ENCODE assay signal across 17 cellular contexts in genomic region chr3:123409443-123410148, GRCh38. TPM values are rescaled to one million over a fixed set of nuclear protein-coding genes. Genes with fewer than 3 reads are reported as not detected.
DNase-seq lines count a peak whose midpoint lies in the region; ATAC-seq, FAIRE-seq and TF ChIP-seq lines count a peak whose summit lies in the region.
"Had no signal": no experiment of that assay in that cellular context is flagged by ENCODE, and none has a peak within 500 bp of the region (broad histone marks: within the 10 kb centered on the region; RNA-seq: fewer than 3 reads in every experiment).

No MANE protein-coding gene starts in this region.

- peaks cover 11 to 67% (median 45%) of the 10 kb centered on the region in 4 donors for H3K4me1 ChIP-seq in stomach
- H3K4me1 ChIP-seq: HAP-1, parathyroid adenoma had no signal

- H3K9me3 ChIP-seq in stomach, result no peaks in the 10 kb centered on the region
- H3K9me3 ChIP-seq: HAP-1 had no signal

- TF ChIP-seq EP300 in stomach (IDR thresholded peaks at IDR 0.05), result no peak

- no peaks in the 10 kb centered on the region for H3K27me3 ChIP-seq in stomach

- no peaks in the 10 kb centered on the region for H3K36me3 ChIP-seq in stomach
- H3K36me3 ChIP-seq: HAP-1 had no signal

- intact Hi-C loops in left ventricle myocardium superior (cut with micrococcal nuclease), result no loop called here
- intact Hi-C loops in stomach (cut with DNase I; ENCODE audit: low total_unique reads), result no loop called here

- no peak for FAIRE-seq in D721Med (lab: Jason Lieb, UNC)
- FAIRE-seq: GM12878, K562 had no signal

- DNase-seq in DMS153 (lab: John Stamatoyannopoulos, UW) (peak; percentile 39), DMS153 treated with DMSO at 0.1 percent for 48 hours (lab: John Stamatoyannopoulos, UW; ENCODE audit: unreplicated experiment) (no peak), NCI-H69 (lab: John Stamatoyannopoulos, UW) (peak; percentile 86), left ventricle myocardium superior (peak; percentile 11), stomach (no peak), dermis blood vessel endothelial cell (no peak), D721Med (ENCODE audit: insufficient read length, low spot score) (no peak)
- DNase-seq: activated CD8-positive, alpha-beta memory T cell treated with anti-CD3 and anti-CD28 coated beads, Interleukin-2, amount 50 U/mL, for 48 hours; foreskin melanocyte; RPMI8226 had no signal

- TF ChIP-seq POLR2A in stomach (IDR thresholded peaks at IDR 0.05), result no peak

- ATAC-seq in left ventricle myocardium superior, result no peak
- no peak for ATAC-seq in GM18867 (IDR thresholded peaks at IDR 0.05; ENCODE audit: unreplicated experiment)
- ATAC-seq: GM12878, K562 had no signal

- H3K4me3 ChIP-seq in stomach, result no peak overlapping the region
- H3K4me3 ChIP-seq: GM12878, HAP-1, K562, lung had no signal

- H3K27ac ChIP-seq in stomach, result peak overlapping the region in 4 of 5 donors; percentile 38 to 89 (median 82)
- H3K27ac ChIP-seq: 22Rv1, parathyroid adenoma had no signal

- 17 to 29% (median 23%) methylated on average over 5 of the region's 5 CpGs for WGBS in stomach, 5 donors

- TF ChIP-seq CTCF in stomach (IDR thresholded peaks at IDR 0.05), result no peak
- no peak for TF ChIP-seq CTCF in D721Med (IDR thresholded peaks at IDR 0.05; ENCODE audit: insufficient read depth, missing control alignments)

RNA-seq across cellular contexts. Expression of gene ADCY5, which starts 39.3 kb away (rescaled TPM):
- 273 TPM for total RNA-seq in left ventricle myocardium superior
- 10 to 100 TPM in 4 of 5 donors, 1 to 10 TPM in 1; 6.1 to 79.9 (median 28.3) TPM for total RNA-seq in stomach
- polyA plus RNA-seq in stomach, result 10 to 100 TPM in 1 of 3 donors, 1 to 10 TPM in 2; 1.8 to 13.1 (median 2.7) TPM
- total RNA-seq in dermis blood vessel endothelial cell, result 0.17 and 1.3 TPM in 2 replicates
- total RNA-seq: GM12878, K562 had no signal

Comparison
In these comparisons a context has a peak if more than half of its experiments do, and no peak if none do; other contexts are left out.
1. DNase-seq: peak in DMS153 (single experiment), NCI-H69 (single experiment) and left ventricle myocardium superior (single experiment); none in DMS153 treated with DMSO at 0.1 percent for 48 hours (single experiment), stomach (single experiment), dermis blood vessel endothelial cell (single experiment) and D721Med (single experiment).